8 cellular contexts compared by ENCODE assay signal in genomic region chr16:58127634-58128033, GRCh38. TPM values are rescaled to one million over a fixed set of nuclear protein-coding genes. Genes with fewer than 3 reads are reported as not detected.
A peak's percentile ranks its signal among the peaks of the same experiment; 100 is the strongest.
DNase-seq lines count a peak whose midpoint lies in the region; ATAC-seq and TF ChIP-seq lines count a peak whose summit lies in the region.

No MANE protein-coding gene starts in this region.

- H3K4me3 Mint-ChIP-seq in endodermal cell: peak overlapping the region; percentile 88

- H3K4me1 Mint-ChIP-seq in endodermal cell: peaks cover 34% of the 10 kb centered on the region

- H4K20me1 ChIP-seq in OCI-LY1 (ENCODE audit: insufficient read depth, low read length): no peaks in the 10 kb centered on the region

- peak overlapping the region; percentile 100 for H3K4me2 ChIP-seq in OCI-LY1 (ENCODE audit: low read length)
- H3K4me2 ChIP-seq in parathyroid adenoma (ENCODE audit: low read length): peak overlapping the region; percentile 87

- in situ Hi-C loops in G401 (cut with HindIII; ENCODE audit: low sequenced_read_pairs) (loop anchor here (10.0 kb wide), 1 partner anchor 103 kb away; the partner anchor contains the start of gene MMP15), GM13976 (cut with MboI; ENCODE audit: low sequenced_read_pairs, unreplicated experiment) (loop anchor here (10.0 kb wide), 1 partner anchor 113 kb away; no protein-coding TSS in a partner anchor)

- no peak overlapping the region for H3K27ac Mint-ChIP-seq in endodermal cell

- H3K9me2 ChIP-seq in OCI-LY1 (ENCODE audit: low read depth, low read length): no peaks in the 10 kb centered on the region

- H3K27me3 ChIP-seq in OCI-LY1 (ENCODE audit: insufficient read depth, low read length) (no peaks in the 10 kb centered on the region), endodermal cell (ENCODE audit: control insufficient read depth, insufficient read depth, low read length, poor library complexity, severe bottlenecking) (no peaks in the 10 kb centered on the region), parathyroid adenoma (ENCODE audit: control insufficient read depth, insufficient read depth, low read length) (no peaks in the 10 kb centered on the region)

- DNase-seq in G401 (ENCODE audit: low spot score) (peak; percentile 14), endodermal cell (no peak), NCI-H2107 (lab: John Stamatoyannopoulos, UW) (no peak), GM13976 (ENCODE audit: low spot score) (no peak), amniotic stem cell (lab: John Stamatoyannopoulos, UW) (no peak)

- no peaks in the 10 kb centered on the region for H3K27me3 Mint-ChIP-seq in endodermal cell (ENCODE audit: insufficient read depth)

- H2AFZ ChIP-seq in OCI-LY1 (ENCODE audit: low read length): no peak overlapping the region
- H2AFZ ChIP-seq in parathyroid adenoma: no peak overlapping the region

- WGBS in endodermal cell (ENCODE audit: insufficient coverage in 1 of 2, insufficient read length in 1 of 2), 2 experiments: 54 to 68% methylated on average over 2 to 4 of the region's 4 CpGs

- H3K27ac ChIP-seq in OCI-LY1 (ENCODE audit: low read depth, low read length, poor library complexity, severe bottlenecking) (peak overlapping the region; percentile 39), endodermal cell (ENCODE audit: low read depth, low read length) (peak overlapping the region; percentile 14), parathyroid adenoma (peak overlapping the region; percentile 75)

- H3K79me2 ChIP-seq in OCI-LY1 (ENCODE audit: insufficient read depth, low read length) (peaks cover 51% of the 10 kb centered on the region), parathyroid adenoma (peaks cover 39% of the 10 kb centered on the region)

- no peaks in the 10 kb centered on the region for H3F3A ChIP-seq in OCI-LY1 (ENCODE audit: insufficient read depth, low read length)

- H3K36me3 Mint-ChIP-seq in endodermal cell (ENCODE audit: low read depth): no peaks in the 10 kb centered on the region

- H3K4me1 ChIP-seq in OCI-LY1 (ENCODE audit: insufficient read depth, low read length, severe bottlenecking) (peaks cover 31% of the 10 kb centered on the region), endodermal cell (ENCODE audit: control insufficient read depth, insufficient read depth, low read length) (peaks cover 12% of the 10 kb centered on the region), parathyroid adenoma (peaks cover 8% of the 10 kb centered on the region)

- peak overlapping the region; percentile 87 for H3K9ac ChIP-seq in OCI-LY1 (ENCODE audit: low read length)
- H3K9ac ChIP-seq in endodermal cell (ENCODE audit: extremely low read depth, low read length, poor library complexity, severe bottlenecking): peak overlapping the region; percentile 18
- H3K9ac ChIP-seq in parathyroid adenoma: no peak overlapping the region

- H3K9me3 ChIP-seq in OCI-LY1 (ENCODE audit: low read length) (no peaks in the 10 kb centered on the region), endodermal cell (ENCODE audit: control insufficient read depth, low read length) (no peaks in the 10 kb centered on the region), parathyroid adenoma (ENCODE audit: control insufficient read depth, low read length) (no peaks in the 10 kb centered on the region)

- no peaks in the 10 kb centered on the region for H3K36me3 ChIP-seq in OCI-LY1 (ENCODE audit: insufficient read depth, low read length)
- H3K36me3 ChIP-seq in endodermal cell (ENCODE audit: control insufficient read depth, insufficient read depth, low read length): peaks cover 4% of the 10 kb centered on the region
- no peaks in the 10 kb centered on the region for H3K36me3 ChIP-seq in parathyroid adenoma (ENCODE audit: control insufficient read depth, insufficient read depth, low read length)

- peaks cover 5% of the 10 kb centered on the region for H3K9me3 Mint-ChIP-seq in endodermal cell

- TF ChIP-seq CTCF in OCI-LY1 (IDR thresholded peaks at IDR 0.05; ENCODE audit: low read length) (no peak), endodermal cell (conservative IDR thresholded peaks at IDR 0.05) (peak; percentile 47), parathyroid adenoma (IDR thresholded peaks at IDR 0.05) (no peak), GM13976 (IDR thresholded peaks at IDR 0.05; ENCODE audit: borderline replicate concordance, control extremely low read depth, extremely low read depth, insufficient read depth, missing control alignments) (no peak)

- no peak for ATAC-seq in GM18502 (IDR thresholded peaks at IDR 0.05; ENCODE audit: poor library complexity, unreplicated experiment)

- H3K4me3 ChIP-seq in OCI-LY1 (ENCODE audit: low read depth, low read length, poor library complexity, severe bottlenecking) (peak overlapping the region; percentile 82), endodermal cell (ENCODE audit: low read length) (peak overlapping the region; percentile 99), parathyroid adenoma (ENCODE audit: low read depth, low read length) (peak overlapping the region; percentile 94)

RNA-seq across cellular contexts. Expression of gene CFAP20, which starts 1.5 kb away (rescaled TPM):
- 70.7 and 89.6 TPM in 2 replicates for total RNA-seq in G401 (2014; rRNA removed; shearing (Covaris generic))
- total RNA-seq in endodermal cell: 10 to 100 TPM; 55.2 to 57.2 TPM
- polyA plus RNA-seq in endodermal cell (2013, experiment 1 of 2): 77.6 TPM
- polyA plus RNA-seq in endodermal cell (2013, experiment 2 of 2): 67.9 TPM

Comparison
In these comparisons a context has a peak if more than half of its experiments do, and no peak if none do; other contexts are left out.
1. H3K27ac ChIP-seq: peak in every context shown above with its lines; median percentile 75 in parathyroid adenoma; 39 in OCI-LY1; 14 in endodermal cell.